ENCODE assay signal across 8 cellular contexts in genomic region chr12:120115692-120116442, GRCh38. TPM values are rescaled to one million over a fixed set of nuclear protein-coding genes. Genes with fewer than 3 reads are reported as not detected.
A peak's percentile ranks its signal among the peaks of the same experiment; 100 is the strongest.
DNase-seq lines count a peak whose midpoint lies in the region; ATAC-seq and FAIRE-seq lines count a peak whose summit lies in the region.

No MANE protein-coding gene starts in this region.

- peak overlapping the region; percentile 66 for H3K9ac ChIP-seq in mucosa of stomach (ENCODE audit: low read length)

- DNase-seq in ELR (ENCODE audit: low read depth) (peak; percentile 74), RPMI8226 (peak; percentile 67), dermis microvascular lymphatic vessel endothelial cell (ENCODE audit: low read depth in 2 of 2) (peak; percentile 29 to 45), urothelium cell line (ENCODE audit: low spot score) (peak; percentile 59), occipital lobe (lab: John Stamatoyannopoulos, UW) (no peak)

- H3K4me1 ChIP-seq in mucosa of stomach (ENCODE audit: control insufficient read depth, insufficient read depth, low read length) = peaks cover 27% of the 10 kb centered on the region

- peak; percentile 6 for ATAC-seq in HG03039 (IDR thresholded peaks at IDR 0.05; ENCODE audit: unreplicated experiment)
- no peak for ATAC-seq in HG03159 (IDR thresholded peaks at IDR 0.05; ENCODE audit: unreplicated experiment)

- H3K9me3 ChIP-seq in mucosa of stomach (ENCODE audit: control insufficient read depth, low read length) = no peaks in the 10 kb centered on the region

- FAIRE-seq in urothelium cell line (lab: Jason Lieb, UNC) = no peak

- peak overlapping the region; percentile 26 for H3K4me3 ChIP-seq in mucosa of stomach (ENCODE audit: low read length)

- no peaks in the 10 kb centered on the region for H3K36me3 ChIP-seq in mucosa of stomach (ENCODE audit: control insufficient read depth, insufficient read depth, low read length)

- H3K27me3 ChIP-seq in mucosa of stomach (ENCODE audit: control insufficient read depth, insufficient read depth, low read length) = no peaks in the 10 kb centered on the region

RNA-seq across cellular contexts. Expression of gene RAB35, which starts 0.7 kb away (rescaled TPM):
- total RNA-seq in dermis microvascular lymphatic vessel endothelial cell = 38.8 and 42.0 TPM in 2 replicates
- total RNA-seq in occipital lobe = 34.8 TPM
